1 cellular context compared by ENCODE assay signal in the genomic region with DNA sequence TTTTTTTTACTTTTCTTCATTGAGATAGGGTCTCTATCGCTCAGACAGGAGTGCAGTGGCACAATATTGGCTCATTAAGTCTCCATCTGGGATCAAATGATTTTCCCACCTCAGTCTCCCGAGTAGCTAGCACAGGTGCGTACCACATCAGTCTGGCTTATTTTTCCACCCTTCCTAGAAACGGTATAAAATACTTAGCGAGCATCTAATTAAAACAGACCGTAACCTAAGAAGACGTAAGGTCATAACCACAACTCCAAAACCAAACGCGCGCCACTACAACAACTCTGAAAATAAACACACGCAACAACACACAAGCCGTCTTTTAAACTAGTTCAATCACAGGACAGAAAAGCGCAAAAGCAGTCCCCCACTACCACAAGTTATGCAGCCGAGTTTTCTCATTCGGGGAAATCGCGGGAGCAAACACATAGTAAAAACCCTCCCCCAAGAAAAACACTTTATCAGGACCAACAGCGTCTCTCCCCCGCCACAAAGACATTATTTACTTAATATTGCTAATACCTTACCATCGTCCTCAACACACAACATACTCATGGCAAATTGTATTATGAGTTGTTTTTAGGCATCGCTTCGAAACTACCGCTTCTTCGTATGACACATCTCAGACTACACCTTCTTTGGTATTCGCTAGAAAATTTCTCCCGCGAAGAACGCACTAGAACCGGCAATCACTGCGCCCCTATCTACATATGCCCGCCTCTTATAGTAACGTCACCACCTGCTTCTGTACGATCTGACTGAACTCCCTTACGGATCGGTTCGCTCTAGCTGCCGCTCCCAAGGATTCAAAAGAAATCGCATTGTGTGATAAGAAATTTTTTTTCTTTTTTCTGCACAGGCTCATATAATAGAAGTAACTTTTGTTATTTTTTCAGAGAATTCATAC.
TF ChIP-seq lines count a peak whose summit lies in the region.

No MANE protein-coding gene starts in this region.

TF ChIP-seq in K562, 482 proteins besides CTCF, POLR2A, EP300 and RAD21 (continued from another document and continues in another):
- TF ChIP-seq NR0B1 (IDR thresholded peaks at IDR 0.05; ENCODE audit: partially characterized antibody) (no peak), HBP1 (CRISPR knock-in tag; IDR thresholded peaks at IDR 0.05) (peak; percentile 100), NCOA2 (IDR thresholded peaks at IDR 0.05; ENCODE audit: partially characterized antibody in 2 of 2) (peak in 1 of 2 experiments; percentile 51), CREBBP (IDR thresholded peaks at IDR 0.05; ENCODE audit: low read depth, low read length) (peak; percentile 87), MNT (conservative IDR thresholded peaks at IDR 0.05) (peak; percentile 45 to 71; a peak in 3 of 4 replicates), CGGBP1 (CRISPR knock-in tag; IDR thresholded peaks at IDR 0.05) (peak; percentile 100), RAD51 (IDR thresholded peaks at IDR 0.05; ENCODE audit: borderline replicate concordance, low read depth) (no peak), CBX1 (IDR thresholded peaks at IDR 0.05; ENCODE audit: low read depth) (peak; percentile 100), KDM2B (CRISPR knock-in tag; IDR thresholded peaks at IDR 0.05) (peak; percentile 83; the same call in 1 of the 2 replicates), MED1 (CRISPR knock-in tag; IDR thresholded peaks at IDR 0.05; ENCODE audit: borderline replicate concordance) (peak; percentile 95), BACH1 (tag; IDR thresholded peaks at IDR 0.05) (0 out of 2 replicates have a peak, but pooled peaks have one; percentile 43), STAT5A (IDR thresholded peaks at IDR 0.05; ENCODE audit: borderline replicate concordance, low read length) (peak; percentile 93), FOXO4 (CRISPR knock-in tag; IDR thresholded peaks at IDR 0.05) (peak; percentile 99), SMAD1 (IDR thresholded peaks at IDR 0.05; ENCODE audit: low read depth, low read length, partially characterized antibody) (peak; percentile 100), ZFP36 (IDR thresholded peaks at IDR 0.05; ENCODE audit: low read depth, low read length, partially characterized antibody) (peak; percentile 18), ZNF311 (CRISPR knock-in tag; IDR thresholded peaks at IDR 0.05) (no peak), DPF2 (IDR thresholded peaks at IDR 0.05) (peak; percentile 9; the same call in 1 of the 2 replicates), CXXC5 (CRISPR knock-in tag; IDR thresholded peaks at IDR 0.05) (peak; percentile 87), ETV6 (IDR thresholded peaks at IDR 0.05; ENCODE audit: borderline replicate concordance in 1 of 2, low read depth in 2 of 2, low read length in 1 of 2) (peak; percentile 34 to 86; a peak in 2 of 4 replicates), ETV6 (CRISPR knock-in tag; IDR thresholded peaks at IDR 0.05; ENCODE audit: borderline replicate concordance) (peak; percentile 65; the same call in 1 of the 2 replicates), ZNF24 (IDR thresholded peaks at IDR 0.05) (peak; percentile 63; the same call in 1 of the 2 replicates), SAFB (IDR thresholded peaks at IDR 0.05; ENCODE audit: borderline replicate concordance, low read depth, low read length) (no peak), ARID1B (IDR thresholded peaks at IDR 0.05) (peak; percentile 80), MCM3 (IDR thresholded peaks at IDR 0.05) (no peak), ZNF584 (CRISPR knock-in tag; IDR thresholded peaks at IDR 0.05; ENCODE audit: low read depth) (no peak), RNF219 (CRISPR knock-in tag; IDR thresholded peaks at IDR 0.05) (peak; percentile 97), PTBP1 (IDR thresholded peaks at IDR 0.05; ENCODE audit: low read depth, low read length) (peak; percentile 99), ETS1 (conservative IDR thresholded peaks at IDR 0.05; ENCODE audit: control insufficient read depth, low read depth, low read length) (peak; percentile 97), ZC3H4 (CRISPR knock-in tag; IDR thresholded peaks at IDR 0.05; ENCODE audit: borderline replicate concordance) (peak; percentile 99), MTF1 (CRISPR knock-in tag; IDR thresholded peaks at IDR 0.05; ENCODE audit: borderline replicate concordance) (no peak), NFE2L1 (tag; IDR thresholded peaks at IDR 0.05; ENCODE audit: borderline replicate concordance, low read depth) (no peak; the same call in 1 of the 2 replicates), CBX3 (IDR thresholded peaks at IDR 0.05; ENCODE audit: borderline replicate concordance in 1 of 2, low read length in 2 of 2) (peak in 1 of 2 experiments; percentile 82; a peak in 1 of 3 replicates), ZNF224 (CRISPR knock-in tag; IDR thresholded peaks at IDR 0.05) (no peak), NFIX (CRISPR knock-in tag; IDR thresholded peaks at IDR 0.05; ENCODE audit: low read depth) (no peak), ZNF76 (CRISPR knock-in tag; IDR thresholded peaks at IDR 0.05; ENCODE audit: borderline replicate concordance) (0 out of 2 replicates have a peak, but pooled peaks have one; percentile 36), TCFL5 (CRISPR knock-in tag; conservative IDR thresholded peaks at IDR 0.05) (peak; percentile 93), CHD1 (IDR thresholded peaks at IDR 0.05; ENCODE audit: low read length) (no peak), NFYB (IDR thresholded peaks at IDR 0.05; ENCODE audit: extremely low read depth, insufficient read length) (no peak), CCAR2 (IDR thresholded peaks at IDR 0.05; ENCODE audit: low read depth, low read length) (0 out of 2 replicates have a peak, but pooled peaks have one; percentile 78), ZNF3 (CRISPR knock-in tag; IDR thresholded peaks at IDR 0.05) (peak; percentile 98), STAT5B (CRISPR knock-in tag; IDR thresholded peaks at IDR 0.05) (no peak), HDAC3 (IDR thresholded peaks at IDR 0.05; ENCODE audit: borderline replicate concordance, partially characterized antibody) (peak; percentile 86), FOXA1 (IDR thresholded peaks at IDR 0.05; ENCODE audit: borderline replicate concordance) (no peak), STAG1 (CRISPR knock-in tag; IDR thresholded peaks at IDR 0.05; ENCODE audit: borderline replicate concordance) (no peak), NEUROD1 (IDR thresholded peaks at IDR 0.05; ENCODE audit: borderline replicate concordance, low read depth, low read length, partially characterized antibody) (peak; percentile 90)
- TF ChIP-seq, protein P1, sequence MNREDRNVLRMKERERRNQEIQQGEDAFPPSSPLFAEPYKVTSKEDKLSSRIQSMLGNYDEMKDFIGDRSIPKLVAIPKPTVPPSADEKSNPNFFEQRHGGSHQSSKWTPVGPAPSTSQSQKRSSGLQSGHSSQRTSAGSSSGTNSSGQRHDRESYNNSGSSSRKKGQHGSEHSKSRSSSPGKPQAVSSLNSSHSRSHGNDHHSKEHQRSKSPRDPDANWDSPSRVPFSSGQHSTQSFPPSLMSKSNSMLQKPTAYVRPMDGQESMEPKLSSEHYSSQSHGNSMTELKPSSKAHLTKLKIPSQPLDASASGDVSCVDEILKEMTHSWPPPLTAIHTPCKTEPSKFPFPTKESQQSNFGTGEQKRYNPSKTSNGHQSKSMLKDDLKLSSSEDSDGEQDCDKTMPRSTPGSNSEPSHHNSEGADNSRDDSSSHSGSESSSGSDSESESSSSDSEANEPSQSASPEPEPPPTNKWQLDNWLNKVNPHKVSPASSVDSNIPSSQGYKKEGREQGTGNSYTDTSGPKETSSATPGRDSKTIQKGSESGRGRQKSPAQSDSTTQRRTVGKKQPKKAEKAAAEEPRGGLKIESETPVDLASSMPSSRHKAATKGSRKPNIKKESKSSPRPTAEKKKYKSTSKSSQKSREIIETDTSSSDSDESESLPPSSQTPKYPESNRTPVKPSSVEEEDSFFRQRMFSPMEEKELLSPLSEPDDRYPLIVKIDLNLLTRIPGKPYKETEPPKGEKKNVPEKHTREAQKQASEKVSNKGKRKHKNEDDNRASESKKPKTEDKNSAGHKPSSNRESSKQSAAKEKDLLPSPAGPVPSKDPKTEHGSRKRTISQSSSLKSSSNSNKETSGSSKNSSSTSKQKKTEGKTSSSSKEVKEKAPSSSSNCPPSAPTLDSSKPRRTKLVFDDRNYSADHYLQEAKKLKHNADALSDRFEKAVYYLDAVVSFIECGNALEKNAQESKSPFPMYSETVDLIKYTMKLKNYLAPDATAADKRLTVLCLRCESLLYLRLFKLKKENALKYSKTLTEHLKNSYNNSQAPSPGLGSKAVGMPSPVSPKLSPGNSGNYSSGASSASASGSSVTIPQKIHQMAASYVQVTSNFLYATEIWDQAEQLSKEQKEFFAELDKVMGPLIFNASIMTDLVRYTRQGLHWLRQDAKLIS (CRISPR knock-in tag; IDR thresholded peaks at IDR 0.05): peak; percentile 100
